Comparison of ENCODE assay signal across 24 cellular contexts in genomic region chr9:132543251-132543650, GRCh38. TPM values are rescaled to one million over a fixed set of nuclear protein-coding genes. Genes with fewer than 3 reads are reported as not detected.
"Had no signal": no experiment of that assay in that cellular context is flagged by ENCODE, and none has a peak within 500 bp of the region (broad histone marks: within the 10 kb centered on the region; RNA-seq: fewer than 3 reads in every experiment).

No MANE protein-coding gene starts in this region.

- H3K4me2 ChIP-seq: KMS-11 had no signal

- H3K9me3 ChIP-seq: SJSA1 had no signal

- H3K4me3 Mint-ChIP-seq: IgD-negative memory B cell had no signal

- H3K27ac Mint-ChIP-seq: IgD-negative memory B cell had no signal

- H3K4me3 ChIP-seq: K562, SJSA1, SK-N-MC had no signal

- DNase-seq: Kasumi-1, MM.1S, NCI-H1436, NCI-H187, NCI-H2029, NCI-H2081 treated with DMSO at 0.1 percent for 48 hours, NCI-H2171, NCI-H226, NCI-H446, NCI-H524 treated with DMSO at 0.1 percent for 48 hours, NCI-H69, NCI-H774, Right ventricle myocardium superior, RPMI8226, SIG-M5 had no signal

- FAIRE-seq: HTR-8/SVneo, K562, RCC 7860 had no signal

- H3K9ac ChIP-seq: KMS-11 had no signal

- H3K9me3 Mint-ChIP-seq: IgD-negative memory B cell had no signal

- H3K36me3 ChIP-seq: SJSA1 had no signal

- H3K36me3 Mint-ChIP-seq: IgD-negative memory B cell had no signal

- H3K27ac ChIP-seq: HL-60, KMS-11, SJSA1, SK-N-MC had no signal

RNA-seq across cellular contexts. Expression of gene BARHL1, which starts 39.2 kb away (rescaled TPM):
- total RNA-seq: K562, M059J, Right ventricle myocardium superior, SJSA1 had no signal
- polyA plus RNA-seq: IgD-negative memory B cell, K562 had no signal
